8 cellular contexts compared by ENCODE assay signal in genomic region chr10:7788640-7789335, GRCh38. TPM values are rescaled to one million over a fixed set of nuclear protein-coding genes. Genes with fewer than 3 reads are reported as not detected.
DNase-seq lines count a peak whose midpoint lies in the region; TF ChIP-seq lines count a peak whose summit lies in the region.

No MANE protein-coding gene starts in this region.

- peak overlapping the region; percentile 82 for H3K9ac ChIP-seq in MM.1S (ENCODE audit: low read length)

- 8 to 9% methylated on average over 25 of the region's 25 CpGs for WGBS in ectodermal cell, 2 experiments

- H3K27me3 ChIP-seq in H7 (ENCODE audit: control insufficient read depth, insufficient read depth, low read length) (no peaks in the 10 kb centered on the region), MM.1S (replicated peaks; ENCODE audit: insufficient read depth, low read length) (no peaks in the 10 kb centered on the region), ectodermal cell (ENCODE audit: control insufficient read depth, insufficient read depth, low read length, poor library complexity, severe bottlenecking) (no peaks in the 10 kb centered on the region)

- H3K36me3 ChIP-seq in H7 (replicated peaks; ENCODE audit: control insufficient read depth, insufficient read depth, low read length) (0 out of 2 replicates have a peak, but pooled peaks cover 1% of the 10 kb centered on the region), MM.1S (replicated peaks; ENCODE audit: insufficient read depth, low read length) (no peaks in the 10 kb centered on the region; the same call in 1 of the 2 replicates), ectodermal cell (ENCODE audit: control insufficient read depth, insufficient read depth, low read length) (no peaks in the 10 kb centered on the region)

- peaks cover 26% of the 10 kb centered on the region for H4K20me1 ChIP-seq in MM.1S (ENCODE audit: insufficient read depth, low read length)

- H3K4me1 ChIP-seq in MM.1S (ENCODE audit: low read length) (peaks cover 17% of the 10 kb centered on the region), ectodermal cell (ENCODE audit: control insufficient read depth, insufficient read depth, low read length) (peaks cover 4% of the 10 kb centered on the region)

- no peaks in the 10 kb centered on the region for H3F3A ChIP-seq in MM.1S (ENCODE audit: insufficient read depth, low read length)

- peak overlapping the region; percentile 94 for H3K4me2 ChIP-seq in MM.1S (ENCODE audit: low read depth, low read length)

- no peaks in the 10 kb centered on the region for H3K9me2 ChIP-seq in MM.1S (replicated peaks; ENCODE audit: insufficient read depth, low read length)

- no peaks in the 10 kb centered on the region for H3K9me3 ChIP-seq in MM.1S (replicated peaks; ENCODE audit: insufficient read depth, low read length)
- H3K9me3 ChIP-seq in ectodermal cell (ENCODE audit: control insufficient read depth, low read length), result no peaks in the 10 kb centered on the region

- H3K27ac ChIP-seq in MM.1S (ENCODE audit: low read length) (peak overlapping the region; percentile 46; the same call in 1 of the 2 replicates), ectodermal cell (ENCODE audit: insufficient read depth, low read depth, low read length, poor library complexity, severe bottlenecking) (no peak overlapping the region)

- no peak for TF ChIP-seq CTCF in MM.1S (IDR thresholded peaks at IDR 0.05; ENCODE audit: low read length)

- DNase-seq in NCI-H146 (lab: John Stamatoyannopoulos, UW) (peak; percentile 74), NCI-H146 treated with DMSO at 0.1 percent for 48 hours (lab: John Stamatoyannopoulos, UW; ENCODE audit: unreplicated experiment) (no peak), H7 (peak; percentile 43), MM.1S (peak; percentile 32), myocyte (ENCODE audit: low read depth) (peak; percentile 30), GM19238 (ENCODE audit: insufficient read length, low spot score) (no peak)
- no peak for DNase-seq in activated effector memory CD4-positive, alpha-beta T cell treated with Interleukin-2 at 50 U/mL for 16 hours

- peaks cover 99% of the 10 kb centered on the region for H3K79me2 ChIP-seq in MM.1S (ENCODE audit: low read length)

- H3K4me3 ChIP-seq in H7 (ENCODE audit: insufficient read depth, low read depth, low read length), result peak overlapping the region; percentile 97
- H3K4me3 ChIP-seq in MM.1S (ENCODE audit: low read length), result peak overlapping the region; percentile 90
- peak overlapping the region; percentile 85 for H3K4me3 ChIP-seq in ectodermal cell (ENCODE audit: insufficient read depth, low read depth, low read length)

- peak overlapping the region; percentile 48 for H2AFZ ChIP-seq in MM.1S (ENCODE audit: low read length)

RNA-seq across cellular contexts. Expression of gene ATP5F1C, which starts 0.8 kb away (rescaled TPM):
- total RNA-seq in H7 (2014; rRNA removed; shearing (Covaris generic)), result 414 and 483 TPM in 2 replicates
- 214 TPM for polyA plus RNA-seq in ectodermal cell (2013, experiment 1 of 4)
- polyA plus RNA-seq in ectodermal cell (2013, experiment 2 of 4), result 213 TPM
- polyA plus RNA-seq in ectodermal cell (2013, experiment 3 of 4), result 238 TPM
- 257 TPM for polyA plus RNA-seq in ectodermal cell (2013, experiment 4 of 4)
- total RNA-seq in myocyte, result 470 and 601 TPM in 2 replicates
- 232 TPM for polyA plus RNA-seq in myocyte (2012)

RNA-seq across cellular contexts. Expression of gene KIN, which starts 1.0 kb away (rescaled TPM):
- 5.9 and 10.6 TPM in 2 replicates for total RNA-seq in H7 (2014; rRNA removed; shearing (Covaris generic))
- 22.6 TPM for polyA plus RNA-seq in ectodermal cell (2013, experiment 1 of 4)
- polyA plus RNA-seq in ectodermal cell (2013, experiment 2 of 4), result 22.1 TPM
- 18.9 TPM for polyA plus RNA-seq in ectodermal cell (2013, experiment 3 of 4)
- 20.8 TPM for polyA plus RNA-seq in ectodermal cell (2013, experiment 4 of 4)
- total RNA-seq in myocyte, result 8.2 and 8.6 TPM in 2 replicates
- polyA plus RNA-seq in myocyte (2012), result 4.8 TPM

RNA-seq across cellular contexts. Expression of gene TAF3, which starts 29.5 kb away (rescaled TPM):
- total RNA-seq in H7 (2014; rRNA removed; shearing (Covaris generic)), result 1.5 and 2.7 TPM in 2 replicates
- polyA plus RNA-seq in ectodermal cell (2013, experiment 1 of 4), result 9.5 TPM
- 9.5 TPM for polyA plus RNA-seq in ectodermal cell (2013, experiment 2 of 4)
- 7.7 TPM for polyA plus RNA-seq in ectodermal cell (2013, experiment 3 of 4)
- 8.7 TPM for polyA plus RNA-seq in ectodermal cell (2013, experiment 4 of 4)
- 3.1 and 3.4 TPM in 2 replicates for total RNA-seq in myocyte
- 4.2 TPM for polyA plus RNA-seq in myocyte (2012)

Comparison
In these comparisons a context has a peak if more than half of its experiments do, and no peak if none do; other contexts are left out.
1. DNase-seq: peak in NCI-H146 (single experiment), H7 (single experiment), MM.1S (single experiment) and myocyte (single experiment); none in NCI-H146 treated with DMSO at 0.1 percent for 48 hours (single experiment), activated effector memory CD4-positive, alpha-beta T cell treated with Interleukin-2 at 50 U/mL for 16 hours (single experiment) and GM19238 (single experiment).
2. Peak in every context shown above with its lines, with median percentiles within 50 percentile points of each other: H3K4me3 ChIP-seq.